1 cellular context compared by ENCODE assay signal in genomic region chr19:38697197-38697596, GRCh38.
TF ChIP-seq lines count a peak whose summit lies in the region.

No MANE protein-coding gene starts in this region.

TF ChIP-seq in H1, 55 proteins besides CTCF, POLR2A, EP300 and RAD21:
- TF ChIP-seq JUND (IDR thresholded peaks at IDR 0.05; ENCODE audit: low read length) (no peak), SUZ12 (IDR thresholded peaks at IDR 0.05; ENCODE audit: low read length) (no peak), YY1 (IDR thresholded peaks at IDR 0.05; ENCODE audit: low read depth, low read length) (no peak), CEBPB (IDR thresholded peaks at IDR 0.05; ENCODE audit: low read depth, low read length) (no peak), SP2 (IDR thresholded peaks at IDR 0.05; ENCODE audit: low read length) (no peak), JUN (IDR thresholded peaks at IDR 0.05; ENCODE audit: low read depth, low read length) (no peak), SIRT6 (IDR thresholded peaks at IDR 0.05; ENCODE audit: low read length) (no peak), RFX5 (IDR thresholded peaks at IDR 0.05; ENCODE audit: borderline replicate concordance, low read depth, low read length) (no peak)
